Comparison of ENCODE assay signal across 8 cellular contexts in genomic region chr3:57952208-57952631, GRCh38. TPM values are rescaled to one million over a fixed set of nuclear protein-coding genes. Genes with fewer than 3 reads are reported as not detected.
DNase-seq lines count a peak whose midpoint lies in the region; ATAC-seq, FAIRE-seq and TF ChIP-seq lines count a peak whose summit lies in the region.

No MANE protein-coding gene starts in this region.

- H3K9ac ChIP-seq in adipocyte (ENCODE audit: low read length) = peak overlapping the region; percentile 85

- H3K27me3 ChIP-seq in GM23338 (ENCODE audit: insufficient read depth) (no peaks in the 10 kb centered on the region), adipocyte (replicated peaks; ENCODE audit: control insufficient read depth, insufficient read depth, low read length) (no peaks in the 10 kb centered on the region)

- no peak for TF ChIP-seq POLR2A in GM12892 (IDR thresholded peaks at IDR 0.05; ENCODE audit: low read depth, low read length)

- peak; percentile 81 for DNase-seq in GM23338 (ENCODE audit: low spot score)
- DNase-seq in adipocyte (ENCODE audit: low read depth) = peak; percentile 28
- DNase-seq in hippocampal formation (lab: John Stamatoyannopoulos, UW) = peak; percentile 16 to 26
- peak; percentile 73 for DNase-seq in sciatic nerve (ENCODE audit: low spot score)
- DNase-seq in COR-L47 (lab: John Stamatoyannopoulos, UW) = no peak
- DNase-seq in cerebellum (ENCODE audit: low spot score) = no peak
- no peak for DNase-seq in GM12892 (ENCODE audit: insufficient read length)
- no peak for DNase-seq in activated effector memory CD4-positive, alpha-beta T cell treated with anti-CD3 and anti-CD28 coated beads, Interleukin-2, amount 50 U/mL, for 16 hours

- FAIRE-seq in GM12892 (lab: Jason Lieb, UNC) = no peak

- no peaks in the 10 kb centered on the region for H3K9me2 ChIP-seq in GM23338 (ENCODE audit: insufficient read depth)

- intact Hi-C loops in sciatic nerve (cut with DNase I) = no loop called here

- no peaks in the 10 kb centered on the region for H3K36me3 Mint-ChIP-seq in GM23338 (ENCODE audit: low read depth)

- H3K27ac Mint-ChIP-seq in GM23338 = peak overlapping the region; percentile 86

- no peak overlapping the region for H3K4me3 ChIP-seq in GM23338
- no peak overlapping the region for H3K4me3 ChIP-seq in adipocyte (ENCODE audit: low read length)

- no peak overlapping the region for H3K4me2 ChIP-seq in GM23338

- no peaks in the 10 kb centered on the region for H3F3A ChIP-seq in GM23338 (replicated peaks; ENCODE audit: low read depth)

- no peaks in the 10 kb centered on the region for H3K9me3 ChIP-seq in adipocyte (ENCODE audit: control insufficient read depth, low read length)

- H3K9me3 Mint-ChIP-seq in GM23338 = no peaks in the 10 kb centered on the region

- H2AFZ ChIP-seq in GM23338 = no peak overlapping the region

- no peak overlapping the region for H3K4me3 Mint-ChIP-seq in GM23338

- ATAC-seq in GM23338 = peak; percentile 90
- ATAC-seq in sciatic nerve = peak; percentile 87

- H3K4me1 ChIP-seq in GM23338 (ENCODE audit: insufficient read depth) (peaks cover 16% of the 10 kb centered on the region), adipocyte (ENCODE audit: control insufficient read depth, insufficient read depth, low read length) (peaks cover 43% of the 10 kb centered on the region)

- H3K27ac ChIP-seq in GM23338 (ENCODE audit: low read depth) = peak overlapping the region; percentile 1; the same call in 1 of the 2 replicates

- peaks cover 34% of the 10 kb centered on the region for H3K4me1 Mint-ChIP-seq in GM23338

- no peaks in the 10 kb centered on the region for H3K79me2 ChIP-seq in GM23338 (replicated peaks; ENCODE audit: insufficient read depth)

- H3K36me3 ChIP-seq in GM23338 (ENCODE audit: insufficient read depth) (no peaks in the 10 kb centered on the region), adipocyte (ENCODE audit: control insufficient read depth, insufficient read depth, low read length, severe bottlenecking) (no peaks in the 10 kb centered on the region)

- no peak for TF ChIP-seq CTCF in GM23338 (conservative IDR thresholded peaks at IDR 0.05; ENCODE audit: low read depth in 2 of 2)

- no peaks in the 10 kb centered on the region for H4K20me1 ChIP-seq in GM23338 (replicated peaks; ENCODE audit: insufficient read depth)

- H3K27me3 Mint-ChIP-seq in GM23338 (ENCODE audit: insufficient read depth, low read depth, poor library complexity) = peaks cover 10% of the 10 kb centered on the region

TF ChIP-seq in GM23338, 12 proteins besides CTCF, POLR2A, EP300 and RAD21 (continues in another document):
- TF ChIP-seq, protein P1, sequence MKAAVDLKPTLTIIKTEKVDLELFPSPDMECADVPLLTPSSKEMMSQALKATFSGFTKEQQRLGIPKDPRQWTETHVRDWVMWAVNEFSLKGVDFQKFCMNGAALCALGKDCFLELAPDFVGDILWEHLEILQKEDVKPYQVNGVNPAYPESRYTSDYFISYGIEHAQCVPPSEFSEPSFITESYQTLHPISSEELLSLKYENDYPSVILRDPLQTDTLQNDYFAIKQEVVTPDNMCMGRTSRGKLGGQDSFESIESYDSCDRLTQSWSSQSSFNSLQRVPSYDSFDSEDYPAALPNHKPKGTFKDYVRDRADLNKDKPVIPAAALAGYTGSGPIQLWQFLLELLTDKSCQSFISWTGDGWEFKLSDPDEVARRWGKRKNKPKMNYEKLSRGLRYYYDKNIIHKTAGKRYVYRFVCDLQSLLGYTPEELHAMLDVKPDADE (IDR thresholded peaks at IDR 0.05) = no peak
- no peak for TF ChIP-seq ZNF331 (CRISPR knock-in tag; IDR thresholded peaks at IDR 0.05; ENCODE audit: low read depth)
- TF ChIP-seq CREB1 (CRISPR knock-in tag; IDR thresholded peaks at IDR 0.05; ENCODE audit: low read depth) = no peak
- no peak for TF ChIP-seq NANOG (IDR thresholded peaks at IDR 0.05; ENCODE audit: borderline replicate concordance)
- no peak for TF ChIP-seq POLR2AphosphoS5 (IDR thresholded peaks at IDR 0.05; ENCODE audit: low read depth)
- TF ChIP-seq, protein P2, sequence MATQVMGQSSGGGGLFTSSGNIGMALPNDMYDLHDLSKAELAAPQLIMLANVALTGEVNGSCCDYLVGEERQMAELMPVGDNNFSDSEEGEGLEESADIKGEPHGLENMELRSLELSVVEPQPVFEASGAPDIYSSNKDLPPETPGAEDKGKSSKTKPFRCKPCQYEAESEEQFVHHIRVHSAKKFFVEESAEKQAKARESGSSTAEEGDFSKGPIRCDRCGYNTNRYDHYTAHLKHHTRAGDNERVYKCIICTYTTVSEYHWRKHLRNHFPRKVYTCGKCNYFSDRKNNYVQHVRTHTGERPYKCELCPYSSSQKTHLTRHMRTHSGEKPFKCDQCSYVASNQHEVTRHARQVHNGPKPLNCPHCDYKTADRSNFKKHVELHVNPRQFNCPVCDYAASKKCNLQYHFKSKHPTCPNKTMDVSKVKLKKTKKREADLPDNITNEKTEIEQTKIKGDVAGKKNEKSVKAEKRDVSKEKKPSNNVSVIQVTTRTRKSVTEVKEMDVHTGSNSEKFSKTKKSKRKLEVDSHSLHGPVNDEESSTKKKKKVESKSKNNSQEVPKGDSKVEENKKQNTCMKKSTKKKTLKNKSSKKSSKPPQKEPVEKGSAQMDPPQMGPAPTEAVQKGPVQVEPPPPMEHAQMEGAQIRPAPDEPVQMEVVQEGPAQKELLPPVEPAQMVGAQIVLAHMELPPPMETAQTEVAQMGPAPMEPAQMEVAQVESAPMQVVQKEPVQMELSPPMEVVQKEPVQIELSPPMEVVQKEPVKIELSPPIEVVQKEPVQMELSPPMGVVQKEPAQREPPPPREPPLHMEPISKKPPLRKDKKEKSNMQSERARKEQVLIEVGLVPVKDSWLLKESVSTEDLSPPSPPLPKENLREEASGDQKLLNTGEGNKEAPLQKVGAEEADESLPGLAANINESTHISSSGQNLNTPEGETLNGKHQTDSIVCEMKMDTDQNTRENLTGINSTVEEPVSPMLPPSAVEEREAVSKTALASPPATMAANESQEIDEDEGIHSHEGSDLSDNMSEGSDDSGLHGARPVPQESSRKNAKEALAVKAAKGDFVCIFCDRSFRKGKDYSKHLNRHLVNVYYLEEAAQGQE (IDR thresholded peaks at IDR 0.05; ENCODE audit: unreplicated experiment) = no peak
- no peak for TF ChIP-seq EZH2phosphoT487 (IDR thresholded peaks at IDR 0.05; ENCODE audit: unreplicated experiment)
- TF ChIP-seq, protein P3, sequence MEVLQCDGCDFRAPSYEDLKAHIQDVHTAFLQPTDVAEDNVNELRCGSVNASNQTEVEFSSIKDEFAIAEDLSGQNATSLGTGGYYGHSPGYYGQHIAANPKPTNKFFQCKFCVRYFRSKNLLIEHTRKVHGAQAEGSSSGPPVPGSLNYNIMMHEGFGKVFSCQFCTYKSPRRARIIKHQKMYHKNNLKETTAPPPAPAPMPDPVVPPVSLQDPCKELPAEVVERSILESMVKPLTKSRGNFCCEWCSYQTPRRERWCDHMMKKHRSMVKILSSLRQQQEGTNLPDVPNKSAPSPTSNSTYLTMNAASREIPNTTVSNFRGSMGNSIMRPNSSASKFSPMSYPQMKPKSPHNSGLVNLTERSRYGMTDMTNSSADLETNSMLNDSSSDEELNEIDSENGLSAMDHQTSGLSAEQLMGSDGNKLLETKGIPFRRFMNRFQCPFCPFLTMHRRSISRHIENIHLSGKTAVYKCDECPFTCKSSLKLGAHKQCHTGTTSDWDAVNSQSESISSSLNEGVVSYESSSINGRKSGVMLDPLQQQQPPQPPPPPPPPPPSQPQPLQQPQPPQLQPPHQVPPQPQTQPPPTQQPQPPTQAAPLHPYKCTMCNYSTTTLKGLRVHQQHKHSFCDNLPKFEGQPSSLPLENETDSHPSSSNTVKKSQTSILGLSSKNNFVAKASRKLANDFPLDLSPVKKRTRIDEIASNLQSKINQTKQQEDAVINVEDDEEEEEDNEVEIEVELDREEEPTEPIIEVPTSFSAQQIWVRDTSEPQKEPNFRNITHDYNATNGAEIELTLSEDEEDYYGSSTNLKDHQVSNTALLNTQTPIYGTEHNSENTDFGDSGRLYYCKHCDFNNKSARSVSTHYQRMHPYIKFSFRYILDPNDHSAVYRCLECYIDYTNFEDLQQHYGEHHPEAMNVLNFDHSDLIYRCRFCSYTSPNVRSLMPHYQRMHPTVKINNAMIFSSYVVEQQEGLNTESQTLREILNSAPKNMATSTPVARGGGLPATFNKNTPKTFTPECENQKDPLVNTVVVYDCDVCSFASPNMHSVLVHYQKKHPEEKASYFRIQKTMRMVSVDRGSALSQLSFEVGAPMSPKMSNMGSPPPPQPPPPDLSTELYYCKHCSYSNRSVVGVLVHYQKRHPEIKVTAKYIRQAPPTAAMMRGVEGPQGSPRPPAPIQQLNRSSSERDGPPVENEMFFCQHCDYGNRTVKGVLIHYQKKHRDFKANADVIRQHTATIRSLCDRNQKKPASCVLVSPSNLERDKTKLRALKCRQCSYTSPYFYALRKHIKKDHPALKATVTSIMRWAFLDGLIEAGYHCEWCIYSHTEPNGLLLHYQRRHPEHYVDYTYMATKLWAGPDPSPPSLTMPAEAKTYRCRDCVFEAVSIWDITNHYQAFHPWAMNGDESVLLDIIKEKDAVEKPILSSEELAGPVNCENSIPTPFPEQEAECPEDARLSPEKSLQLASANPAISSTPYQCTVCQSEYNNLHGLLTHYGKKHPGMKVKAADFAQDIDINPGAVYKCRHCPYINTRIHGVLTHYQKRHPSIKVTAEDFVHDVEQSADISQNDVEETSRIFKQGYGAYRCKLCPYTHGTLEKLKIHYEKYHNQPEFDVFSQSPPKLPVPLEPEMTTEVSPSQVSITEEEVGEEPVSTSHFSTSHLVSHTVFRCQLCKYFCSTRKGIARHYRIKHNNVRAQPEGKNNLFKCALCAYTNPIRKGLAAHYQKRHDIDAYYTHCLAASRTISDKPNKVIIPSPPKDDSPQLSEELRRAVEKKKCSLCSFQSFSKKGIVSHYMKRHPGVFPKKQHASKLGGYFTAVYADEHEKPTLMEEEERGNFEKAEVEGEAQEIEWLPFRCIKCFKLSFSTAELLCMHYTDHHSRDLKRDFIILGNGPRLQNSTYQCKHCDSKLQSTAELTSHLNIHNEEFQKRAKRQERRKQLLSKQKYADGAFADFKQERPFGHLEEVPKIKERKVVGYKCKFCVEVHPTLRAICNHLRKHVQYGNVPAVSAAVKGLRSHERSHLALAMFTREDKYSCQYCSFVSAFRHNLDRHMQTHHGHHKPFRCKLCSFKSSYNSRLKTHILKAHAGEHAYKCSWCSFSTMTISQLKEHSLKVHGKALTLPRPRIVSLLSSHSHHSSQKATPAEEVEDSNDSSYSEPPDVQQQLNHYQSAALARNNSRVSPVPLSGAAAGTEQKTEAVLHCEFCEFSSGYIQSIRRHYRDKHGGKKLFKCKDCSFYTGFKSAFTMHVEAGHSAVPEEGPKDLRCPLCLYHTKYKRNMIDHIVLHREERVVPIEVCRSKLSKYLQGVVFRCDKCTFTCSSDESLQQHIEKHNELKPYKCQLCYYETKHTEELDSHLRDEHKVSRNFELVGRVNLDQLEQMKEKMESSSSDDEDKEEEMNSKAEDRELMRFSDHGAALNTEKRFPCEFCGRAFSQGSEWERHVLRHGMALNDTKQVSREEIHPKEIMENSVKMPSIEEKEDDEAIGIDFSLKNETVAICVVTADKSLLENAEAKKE (CRISPR knock-in tag; IDR thresholded peaks at IDR 0.05) = no peak

RNA-seq across cellular contexts. Expression of gene FLNB, which starts 56.0 kb away (rescaled TPM):
- total RNA-seq in GM23338 (2014; rRNA removed; shearing (Covaris generic)) = 155 and 179 TPM in 2 replicates
- polyA plus RNA-seq in GM23338 (2016; fragmentation: Nextera tagmentation; extraction: Ambion mirVana) = 36.5 and 39.7 TPM in 2 replicates
- total RNA-seq in sciatic nerve (514 TPM), cerebellum (57.6 TPM)
- 20.4 TPM for polyA plus RNA-seq in GM12892 (2012; ENCODE audit: missing spikeins)

Comparison
In these comparisons a context has a peak if more than half of its experiments do, and no peak if none do; other contexts are left out.
1. DNase-seq: peak in GM23338 (single experiment), adipocyte (single experiment), hippocampal formation (2 of 2) and sciatic nerve (single experiment); none in COR-L47 (single experiment), cerebellum (single experiment), GM12892 (single experiment) and activated effector memory CD4-positive, alpha-beta T cell treated with anti-CD3 and anti-CD28 coated beads, Interleukin-2, amount 50 U/mL, for 16 hours (single experiment).